1 cellular context compared by ENCODE assay signal in the genomic region with DNA sequence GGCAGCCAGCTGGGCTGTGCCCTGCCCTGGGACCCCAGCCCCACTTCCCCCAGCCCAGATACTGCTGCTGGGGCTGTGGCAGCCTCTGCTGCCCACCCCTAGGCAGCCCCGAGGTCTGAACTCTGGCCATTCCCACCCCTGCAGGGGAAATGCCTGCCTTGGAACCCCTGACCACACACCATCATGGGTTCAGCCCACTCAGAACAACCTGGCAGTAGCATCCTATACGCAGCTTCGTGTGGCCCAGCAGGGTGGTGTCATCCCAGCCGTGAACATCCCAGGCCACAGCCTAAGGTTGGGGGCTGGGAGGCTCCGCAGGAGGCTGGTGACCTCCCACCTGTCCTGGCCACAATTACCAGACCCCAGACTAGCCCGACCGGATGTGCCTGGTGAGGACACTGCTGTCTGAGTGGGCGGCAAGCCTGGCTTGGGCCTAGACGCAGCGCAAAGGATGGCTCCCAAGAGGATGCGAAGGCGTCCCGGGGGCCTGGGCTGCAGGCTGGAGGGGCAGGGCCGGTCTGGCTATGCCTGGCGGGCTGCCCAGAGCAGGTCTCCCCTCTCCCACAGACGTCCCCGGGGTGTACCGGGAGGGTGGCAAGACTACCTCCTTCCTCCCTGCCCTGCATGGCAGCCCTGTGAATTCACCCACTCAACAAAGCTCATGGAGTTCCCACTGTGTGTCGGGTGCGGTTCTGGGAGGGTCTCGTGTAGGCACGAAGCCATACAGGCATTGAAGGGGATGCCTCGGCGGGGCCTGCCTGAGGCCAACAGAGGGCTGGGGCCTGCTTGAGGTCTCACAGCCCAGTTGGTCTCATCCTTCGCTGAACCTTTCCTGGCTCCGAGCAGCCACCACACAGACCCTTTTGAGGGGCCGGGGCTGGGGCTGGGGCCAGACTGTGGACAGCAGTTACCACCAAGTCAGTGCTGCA.
TF ChIP-seq lines count a peak whose summit lies in the region.

No MANE protein-coding gene starts in this region.

TF ChIP-seq in K562, 482 proteins besides CTCF, POLR2A, EP300 and RAD21:
- TF ChIP-seq HMGN3 (IDR thresholded peaks at IDR 0.05; ENCODE audit: borderline replicate concordance, extremely low read depth, insufficient read length, low read depth, low read length) (peak; percentile 57), POLR2G (IDR thresholded peaks at IDR 0.05; ENCODE audit: low read depth, low read length) (peak; percentile 40; the same call in 1 of the 2 replicates), XRCC3 (IDR thresholded peaks at IDR 0.05) (no peak)
- TF ChIP-seq, protein P1, sequence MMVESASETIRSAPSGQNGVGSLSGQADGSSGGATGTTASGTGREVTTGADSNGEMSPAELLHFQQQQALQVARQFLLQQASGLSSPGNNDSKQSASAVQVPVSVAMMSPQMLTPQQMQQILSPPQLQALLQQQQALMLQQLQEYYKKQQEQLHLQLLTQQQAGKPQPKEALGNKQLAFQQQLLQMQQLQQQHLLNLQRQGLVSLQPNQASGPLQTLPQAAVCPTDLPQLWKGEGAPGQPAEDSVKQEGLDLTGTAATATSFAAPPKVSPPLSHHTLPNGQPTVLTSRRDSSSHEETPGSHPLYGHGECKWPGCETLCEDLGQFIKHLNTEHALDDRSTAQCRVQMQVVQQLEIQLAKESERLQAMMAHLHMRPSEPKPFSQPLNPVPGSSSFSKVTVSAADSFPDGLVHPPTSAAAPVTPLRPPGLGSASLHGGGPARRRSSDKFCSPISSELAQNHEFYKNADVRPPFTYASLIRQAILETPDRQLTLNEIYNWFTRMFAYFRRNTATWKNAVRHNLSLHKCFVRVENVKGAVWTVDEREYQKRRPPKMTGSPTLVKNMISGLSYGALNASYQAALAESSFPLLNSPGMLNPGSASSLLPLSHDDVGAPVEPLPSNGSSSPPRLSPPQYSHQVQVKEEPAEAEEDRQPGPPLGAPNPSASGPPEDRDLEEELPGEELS (CRISPR knock-in tag; IDR thresholded peaks at IDR 0.05; ENCODE audit: borderline replicate concordance) = 0 out of 2 replicates have a peak, but pooled peaks have one; percentile 29
- TF ChIP-seq, protein P2, sequence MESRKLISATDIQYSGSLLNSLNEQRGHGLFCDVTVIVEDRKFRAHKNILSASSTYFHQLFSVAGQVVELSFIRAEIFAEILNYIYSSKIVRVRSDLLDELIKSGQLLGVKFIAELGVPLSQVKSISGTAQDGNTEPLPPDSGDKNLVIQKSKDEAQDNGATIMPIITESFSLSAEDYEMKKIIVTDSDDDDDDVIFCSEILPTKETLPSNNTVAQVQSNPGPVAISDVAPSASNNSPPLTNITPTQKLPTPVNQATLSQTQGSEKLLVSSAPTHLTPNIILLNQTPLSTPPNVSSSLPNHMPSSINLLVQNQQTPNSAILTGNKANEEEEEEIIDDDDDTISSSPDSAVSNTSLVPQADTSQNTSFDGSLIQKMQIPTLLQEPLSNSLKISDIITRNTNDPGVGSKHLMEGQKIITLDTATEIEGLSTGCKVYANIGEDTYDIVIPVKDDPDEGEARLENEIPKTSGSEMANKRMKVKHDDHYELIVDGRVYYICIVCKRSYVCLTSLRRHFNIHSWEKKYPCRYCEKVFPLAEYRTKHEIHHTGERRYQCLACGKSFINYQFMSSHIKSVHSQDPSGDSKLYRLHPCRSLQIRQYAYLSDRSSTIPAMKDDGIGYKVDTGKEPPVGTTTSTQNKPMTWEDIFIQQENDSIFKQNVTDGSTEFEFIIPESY (CRISPR knock-in tag; IDR thresholded peaks at IDR 0.05) = peak; percentile 26; the same call in 1 of the 2 replicates
